1 cellular context compared by ENCODE assay signal in genomic region chr7:154676422-154677073, GRCh38.
TF ChIP-seq lines count a peak whose summit lies in the region.

No MANE protein-coding gene starts in this region.

TF ChIP-seq in K562, 482 proteins besides CTCF, POLR2A, EP300 and RAD21 (continued from another document and continues in another):
- TF ChIP-seq, protein P1, sequence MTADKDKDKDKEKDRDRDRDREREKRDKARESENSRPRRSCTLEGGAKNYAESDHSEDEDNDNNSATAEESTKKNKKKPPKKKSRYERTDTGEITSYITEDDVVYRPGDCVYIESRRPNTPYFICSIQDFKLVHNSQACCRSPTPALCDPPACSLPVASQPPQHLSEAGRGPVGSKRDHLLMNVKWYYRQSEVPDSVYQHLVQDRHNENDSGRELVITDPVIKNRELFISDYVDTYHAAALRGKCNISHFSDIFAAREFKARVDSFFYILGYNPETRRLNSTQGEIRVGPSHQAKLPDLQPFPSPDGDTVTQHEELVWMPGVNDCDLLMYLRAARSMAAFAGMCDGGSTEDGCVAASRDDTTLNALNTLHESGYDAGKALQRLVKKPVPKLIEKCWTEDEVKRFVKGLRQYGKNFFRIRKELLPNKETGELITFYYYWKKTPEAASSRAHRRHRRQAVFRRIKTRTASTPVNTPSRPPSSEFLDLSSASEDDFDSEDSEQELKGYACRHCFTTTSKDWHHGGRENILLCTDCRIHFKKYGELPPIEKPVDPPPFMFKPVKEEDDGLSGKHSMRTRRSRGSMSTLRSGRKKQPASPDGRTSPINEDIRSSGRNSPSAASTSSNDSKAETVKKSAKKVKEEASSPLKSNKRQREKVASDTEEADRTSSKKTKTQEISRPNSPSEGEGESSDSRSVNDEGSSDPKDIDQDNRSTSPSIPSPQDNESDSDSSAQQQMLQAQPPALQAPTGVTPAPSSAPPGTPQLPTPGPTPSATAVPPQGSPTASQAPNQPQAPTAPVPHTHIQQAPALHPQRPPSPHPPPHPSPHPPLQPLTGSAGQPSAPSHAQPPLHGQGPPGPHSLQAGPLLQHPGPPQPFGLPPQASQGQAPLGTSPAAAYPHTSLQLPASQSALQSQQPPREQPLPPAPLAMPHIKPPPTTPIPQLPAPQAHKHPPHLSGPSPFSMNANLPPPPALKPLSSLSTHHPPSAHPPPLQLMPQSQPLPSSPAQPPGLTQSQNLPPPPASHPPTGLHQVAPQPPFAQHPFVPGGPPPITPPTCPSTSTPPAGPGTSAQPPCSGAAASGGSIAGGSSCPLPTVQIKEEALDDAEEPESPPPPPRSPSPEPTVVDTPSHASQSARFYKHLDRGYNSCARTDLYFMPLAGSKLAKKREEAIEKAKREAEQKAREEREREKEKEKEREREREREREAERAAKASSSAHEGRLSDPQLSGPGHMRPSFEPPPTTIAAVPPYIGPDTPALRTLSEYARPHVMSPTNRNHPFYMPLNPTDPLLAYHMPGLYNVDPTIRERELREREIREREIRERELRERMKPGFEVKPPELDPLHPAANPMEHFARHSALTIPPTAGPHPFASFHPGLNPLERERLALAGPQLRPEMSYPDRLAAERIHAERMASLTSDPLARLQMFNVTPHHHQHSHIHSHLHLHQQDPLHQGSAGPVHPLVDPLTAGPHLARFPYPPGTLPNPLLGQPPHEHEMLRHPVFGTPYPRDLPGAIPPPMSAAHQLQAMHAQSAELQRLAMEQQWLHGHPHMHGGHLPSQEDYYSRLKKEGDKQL (CRISPR knock-in tag; IDR thresholded peaks at IDR 0.05; ENCODE audit: borderline replicate concordance) = no peak
- TF ChIP-seq NCOA2 (IDR thresholded peaks at IDR 0.05; ENCODE audit: partially characterized antibody in 2 of 2) = peak in 1 of 2 experiments; percentile 9
- no peak for TF ChIP-seq ZKSCAN3 (CRISPR knock-in tag; IDR thresholded peaks at IDR 0.05)
- no peak for TF ChIP-seq NR2F6 (CRISPR knock-in tag; IDR thresholded peaks at IDR 0.05)
- 0 out of 2 replicates have a peak, but pooled peaks have one; percentile 9 for TF ChIP-seq ARID2 (IDR thresholded peaks at IDR 0.05)
- TF ChIP-seq ZNF253 (CRISPR knock-in tag; conservative IDR thresholded peaks at IDR 0.05) = no peak
- TF ChIP-seq ZNF586 (CRISPR knock-in tag; conservative IDR thresholded peaks at IDR 0.05) = no peak
- 0 out of 2 replicates have a peak, but pooled peaks have one; percentile 32 for TF ChIP-seq EHMT2 (IDR thresholded peaks at IDR 0.05)
- TF ChIP-seq TAF7 (tag; IDR thresholded peaks at IDR 0.05) = peak; percentile 55; the same call in 1 of the 2 replicates
- peak; percentile 79; the same call in 1 of the 2 replicates for TF ChIP-seq CBX1 (IDR thresholded peaks at IDR 0.05; ENCODE audit: low read depth)
- TF ChIP-seq, protein P2, sequence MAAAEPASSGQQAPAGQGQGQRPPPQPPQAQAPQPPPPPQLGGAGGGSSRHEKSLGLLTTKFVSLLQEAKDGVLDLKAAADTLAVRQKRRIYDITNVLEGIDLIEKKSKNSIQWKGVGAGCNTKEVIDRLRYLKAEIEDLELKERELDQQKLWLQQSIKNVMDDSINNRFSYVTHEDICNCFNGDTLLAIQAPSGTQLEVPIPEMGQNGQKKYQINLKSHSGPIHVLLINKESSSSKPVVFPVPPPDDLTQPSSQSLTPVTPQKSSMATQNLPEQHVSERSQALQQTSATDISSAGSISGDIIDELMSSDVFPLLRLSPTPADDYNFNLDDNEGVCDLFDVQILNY (CRISPR knock-in tag; IDR thresholded peaks at IDR 0.05) = no peak
- no peak for TF ChIP-seq WHSC1 (IDR thresholded peaks at IDR 0.05; ENCODE audit: low read length)
- peak; percentile 85 for TF ChIP-seq ZBTB40 (IDR thresholded peaks at IDR 0.05)
- no peak for TF ChIP-seq ZBTB40 (CRISPR knock-in tag; IDR thresholded peaks at IDR 0.05)
- no peak for TF ChIP-seq ID3 (CRISPR knock-in tag; IDR thresholded peaks at IDR 0.05)
- peak; percentile 88 for TF ChIP-seq ID3 (tag; IDR thresholded peaks at IDR 0.05)
- no peak for TF ChIP-seq ELK1 (CRISPR knock-in tag; IDR thresholded peaks at IDR 0.05)
- TF ChIP-seq, protein P3, sequence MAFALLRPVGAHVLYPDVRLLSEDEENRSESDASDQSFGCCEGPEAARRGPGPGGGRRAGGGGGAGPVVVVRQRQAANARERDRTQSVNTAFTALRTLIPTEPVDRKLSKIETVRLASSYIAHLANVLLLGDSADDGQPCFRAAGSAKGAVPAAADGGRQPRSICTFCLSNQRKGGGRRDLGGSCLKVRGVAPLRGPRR (CRISPR knock-in tag; IDR thresholded peaks at IDR 0.05) = peak; percentile 79; the same call in 1 of the 2 replicates
- TF ChIP-seq KLF1 (tag; IDR thresholded peaks at IDR 0.05) = no peak
- TF ChIP-seq SETDB1 (IDR thresholded peaks at IDR 0.05; ENCODE audit: low read length) = no peak
- TF ChIP-seq, protein P4, sequence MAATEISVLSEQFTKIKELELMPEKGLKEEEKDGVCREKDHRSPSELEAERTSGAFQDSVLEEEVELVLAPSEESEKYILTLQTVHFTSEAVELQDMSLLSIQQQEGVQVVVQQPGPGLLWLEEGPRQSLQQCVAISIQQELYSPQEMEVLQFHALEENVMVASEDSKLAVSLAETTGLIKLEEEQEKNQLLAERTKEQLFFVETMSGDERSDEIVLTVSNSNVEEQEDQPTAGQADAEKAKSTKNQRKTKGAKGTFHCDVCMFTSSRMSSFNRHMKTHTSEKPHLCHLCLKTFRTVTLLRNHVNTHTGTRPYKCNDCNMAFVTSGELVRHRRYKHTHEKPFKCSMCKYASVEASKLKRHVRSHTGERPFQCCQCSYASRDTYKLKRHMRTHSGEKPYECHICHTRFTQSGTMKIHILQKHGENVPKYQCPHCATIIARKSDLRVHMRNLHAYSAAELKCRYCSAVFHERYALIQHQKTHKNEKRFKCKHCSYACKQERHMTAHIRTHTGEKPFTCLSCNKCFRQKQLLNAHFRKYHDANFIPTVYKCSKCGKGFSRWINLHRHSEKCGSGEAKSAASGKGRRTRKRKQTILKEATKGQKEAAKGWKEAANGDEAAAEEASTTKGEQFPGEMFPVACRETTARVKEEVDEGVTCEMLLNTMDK (IDR thresholded peaks at IDR 0.05; ENCODE audit: borderline replicate concordance, insufficient read depth, low read depth, low read length, poor library complexity, severe bottlenecking) = no peak
- no peak for TF ChIP-seq CSDE1 (IDR thresholded peaks at IDR 0.05)
- peak; percentile 96 for TF ChIP-seq HDAC2 (IDR thresholded peaks at IDR 0.05)
- peak; percentile 82 for TF ChIP-seq EP400 (IDR thresholded peaks at IDR 0.05)
- TF ChIP-seq GTF2E2 (tag; IDR thresholded peaks at IDR 0.05) = 0 out of 2 replicates have a peak, but pooled peaks have one; percentile 24
- TF ChIP-seq ZNF232 (CRISPR knock-in tag; IDR thresholded peaks at IDR 0.05) = no peak
- peak; percentile 95 for TF ChIP-seq L3MBTL2 (IDR thresholded peaks at IDR 0.05)
- peak; percentile 43; the same call in 1 of the 2 replicates for TF ChIP-seq KDM2B (CRISPR knock-in tag; IDR thresholded peaks at IDR 0.05)
- TF ChIP-seq CREBBP (IDR thresholded peaks at IDR 0.05; ENCODE audit: low read depth, low read length) = no peak
- no peak for TF ChIP-seq RBM25 (IDR thresholded peaks at IDR 0.05; ENCODE audit: low read depth, low read length, severe bottlenecking)
- no peak for TF ChIP-seq ZNF282 (CRISPR knock-in tag; IDR thresholded peaks at IDR 0.05)
- TF ChIP-seq NFRKB (IDR thresholded peaks at IDR 0.05; ENCODE audit: low read depth) = peak; percentile 90; the same call in 1 of the 2 replicates
- no peak for TF ChIP-seq ILF3 (IDR thresholded peaks at IDR 0.05; ENCODE audit: borderline replicate concordance)
- no peak for TF ChIP-seq ZC3H11A (IDR thresholded peaks at IDR 0.05; ENCODE audit: low read depth, low read length)
- TF ChIP-seq ZNF778 (CRISPR knock-in tag; IDR thresholded peaks at IDR 0.05) = no peak
- TF ChIP-seq OTX1 (CRISPR knock-in tag; IDR thresholded peaks at IDR 0.05) = 0 out of 2 replicates have a peak, but pooled peaks have one; percentile 81
- TF ChIP-seq ZNF766 (CRISPR knock-in tag; conservative IDR thresholded peaks at IDR 0.05) = peak; percentile 77
- TF ChIP-seq ZNF507 (tag; conservative IDR thresholded peaks at IDR 0.05) = no peak
- no peak for TF ChIP-seq ZNF41 (CRISPR knock-in tag; conservative IDR thresholded peaks at IDR 0.05)
- peak; percentile 82 for TF ChIP-seq GABPA (tag; conservative IDR thresholded peaks at IDR 0.05; ENCODE audit: low read depth)
- peak; percentile 71; the same call in 1 of the 2 replicates for TF ChIP-seq SNIP1 (IDR thresholded peaks at IDR 0.05; ENCODE audit: low read depth)
- TF ChIP-seq IRF9 (tag; IDR thresholded peaks at IDR 0.05) = peak; percentile 48; the same call in 1 of the 2 replicates
- no peak for TF ChIP-seq RHOXF2B (CRISPR knock-in tag; conservative IDR thresholded peaks at IDR 0.05)
- TF ChIP-seq, protein P5, sequence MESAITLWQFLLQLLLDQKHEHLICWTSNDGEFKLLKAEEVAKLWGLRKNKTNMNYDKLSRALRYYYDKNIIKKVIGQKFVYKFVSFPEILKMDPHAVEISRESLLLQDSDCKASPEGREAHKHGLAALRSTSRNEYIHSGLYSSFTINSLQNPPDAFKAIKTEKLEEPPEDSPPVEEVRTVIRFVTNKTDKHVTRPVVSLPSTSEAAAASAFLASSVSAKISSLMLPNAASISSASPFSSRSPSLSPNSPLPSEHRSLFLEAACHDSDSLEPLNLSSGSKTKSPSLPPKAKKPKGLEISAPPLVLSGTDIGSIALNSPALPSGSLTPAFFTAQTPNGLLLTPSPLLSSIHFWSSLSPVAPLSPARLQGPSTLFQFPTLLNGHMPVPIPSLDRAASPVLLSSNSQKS (CRISPR knock-in tag; IDR thresholded peaks at IDR 0.05) = no peak
- no peak for TF ChIP-seq ARHGAP35 (IDR thresholded peaks at IDR 0.05; ENCODE audit: partially characterized antibody)
